10 cellular contexts compared by ENCODE assay signal in the genomic region with DNA sequence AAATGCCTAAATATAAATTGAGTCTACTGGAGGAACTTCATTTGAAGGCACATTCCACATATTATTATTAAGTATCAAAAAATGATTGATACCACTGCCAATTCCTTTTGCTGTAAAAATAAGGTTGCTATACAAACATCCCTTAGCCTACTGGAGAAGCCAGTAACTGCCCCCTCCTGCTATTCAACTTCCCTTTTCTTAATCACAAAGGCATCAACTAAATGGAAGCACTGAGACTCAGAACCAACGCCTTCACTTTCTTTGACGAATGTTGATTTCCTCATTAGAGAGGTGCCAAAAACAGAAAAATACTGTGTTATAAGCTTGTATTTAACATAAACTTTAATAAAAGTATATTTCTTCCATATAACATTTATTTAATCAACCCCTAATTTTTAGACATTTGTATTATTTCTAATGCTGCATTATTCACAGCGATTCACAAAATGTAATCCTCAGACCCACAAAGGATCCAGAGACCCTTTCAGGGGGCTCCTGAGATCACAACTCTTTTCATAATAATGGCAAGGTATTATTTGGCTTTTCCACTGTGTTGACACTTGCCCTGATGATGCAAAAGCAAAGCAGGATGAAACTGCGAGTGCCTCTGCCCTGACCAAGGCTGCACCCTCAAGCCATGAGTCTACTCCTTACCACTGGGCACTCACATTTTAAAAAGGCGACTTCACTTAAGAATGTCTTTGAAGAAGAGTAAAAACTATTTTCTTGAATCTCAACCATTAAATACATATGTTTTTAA. TPM values are rescaled to one million over a fixed set of nuclear protein-coding genes. Genes with fewer than 3 reads are reported as not detected.
DNase-seq lines count a peak whose midpoint lies in the region; ATAC-seq lines count a peak whose summit lies in the region.
"Had no signal": no experiment of that assay in that cellular context is flagged by ENCODE, and none has a peak within 500 bp of the region (broad histone marks: within the 10 kb centered on the region; RNA-seq: fewer than 3 reads in every experiment).

No MANE protein-coding gene starts in this region.

- ATAC-seq in HG02763 (IDR thresholded peaks at IDR 0.05; ENCODE audit: unreplicated experiment) (no peak), HG02610 (IDR thresholded peaks at IDR 0.05; ENCODE audit: unreplicated experiment) (no peak), HG02884 (IDR thresholded peaks at IDR 0.05; ENCODE audit: unreplicated experiment) (no peak)

- no peak overlapping the region for H2AK5ac ChIP-seq in mesenchymal stem cell (ENCODE audit: low read length, severe bottlenecking)

- no peaks in the 10 kb centered on the region for H3K9me3 ChIP-seq in mesenchymal stem cell (ENCODE audit: control insufficient read depth, low read length)
- H3K9me3 ChIP-seq: heart left ventricle had no signal

- peaks cover 72% of the 10 kb centered on the region for H3K4me1 Mint-ChIP-seq in activated T-helper 1 cell treated with anti-CD3 and anti-CD28 coated beads, Interleukin-12 subunit alpha, Interleukin-12 subunit beta, Interleukin-2, Interleukin-4 antibody, amounts not matched to agents 30 ng/mL and 10 ng/mL and 1 ng/mL, durations not matched to agents 14 hours and 24 hours and 36 hours (ENCODE audit: low read depth)

- H3K27ac Mint-ChIP-seq in activated T-helper 1 cell treated with anti-CD3 and anti-CD28 coated beads, Interleukin-12 subunit alpha, Interleukin-12 subunit beta, Interleukin-2, Interleukin-4 antibody, amounts not matched to agents 30 ng/mL and 10 ng/mL and 1 ng/mL, durations not matched to agents 14 hours and 24 hours and 36 hours, result peak overlapping the region; percentile 84

- peak; percentile 35 for DNase-seq in GM03348 (ENCODE audit: low spot score)
- DNase-seq in Jurkat, Clone E6-1 (ENCODE audit: low read depth, low spot score), result peak; percentile 68
- DNase-seq in activated T-helper 1 cell treated with anti-CD3 and anti-CD28 coated beads, Interleukin-12 subunit alpha, Interleukin-12 subunit beta, Interleukin-2, Interleukin-4 antibody, amounts not matched to agents 30 ng/mL and 10 ng/mL and 1 ng/mL, durations not matched to agents 14 hours and 24 hours and 36 hours (ENCODE audit: low spot score), result no peak
- no peak for DNase-seq in mesenchymal stem cell
- no peak for DNase-seq in DMS153 (lab: John Stamatoyannopoulos, UW)
- DNase-seq: heart left ventricle had no signal

- peaks cover 2% of the 10 kb centered on the region for H3K4me1 ChIP-seq in mesenchymal stem cell (ENCODE audit: control insufficient read depth, insufficient read depth, low read depth, low read length)

- H3K36me3 Mint-ChIP-seq in activated T-helper 1 cell treated with anti-CD3 and anti-CD28 coated beads, Interleukin-12 subunit alpha, Interleukin-12 subunit beta, Interleukin-2, Interleukin-4 antibody, amounts not matched to agents 30 ng/mL and 10 ng/mL and 1 ng/mL, durations not matched to agents 14 hours and 24 hours and 36 hours (ENCODE audit: low read depth), result peaks cover 20% of the 10 kb centered on the region

- intact Hi-C loops in activated T-helper 1 cell treated with anti-CD3 and anti-CD28 coated beads, Interleukin-12 subunit alpha, Interleukin-12 subunit beta, Interleukin-2, Interleukin-4 antibody, amounts not matched to agents 30 ng/mL and 10 ng/mL and 1 ng/mL, durations not matched to agents 14 hours and 24 hours and 36 hours (cut with micrococcal nuclease), result loop anchor here (1.0 to 10.0 kb wide), 8 partner anchors 10 to 1387 kb away; partner anchors contain the start of gene DGKH

- whole genome bisulfite sequencing in mesenchymal stem cell, result 91% methylated on average over 2 of the region's 5 CpGs

- H3K9ac ChIP-seq in mesenchymal stem cell (ENCODE audit: low read length), result peak overlapping the region; percentile 11

- no peak overlapping the region for H3K23ac ChIP-seq in mesenchymal stem cell (ENCODE audit: low read length in 2 of 2)

- no peak overlapping the region for H2BK15ac ChIP-seq in mesenchymal stem cell (ENCODE audit: low read depth, poor library complexity, severe bottlenecking)

- H2BK5ac ChIP-seq in mesenchymal stem cell (ENCODE audit: low read depth, low read length, poor library complexity, severe bottlenecking), result no peak overlapping the region

- no peak overlapping the region for H3K14ac ChIP-seq in mesenchymal stem cell (ENCODE audit: low read length in 2 of 2)

- no peaks in the 10 kb centered on the region for H3K9me3 Mint-ChIP-seq in activated T-helper 1 cell treated with anti-CD3 and anti-CD28 coated beads, Interleukin-12 subunit alpha, Interleukin-12 subunit beta, Interleukin-2, Interleukin-4 antibody, amounts not matched to agents 30 ng/mL and 10 ng/mL and 1 ng/mL, durations not matched to agents 14 hours and 24 hours and 36 hours

- no peaks in the 10 kb centered on the region for H3K27me3 Mint-ChIP-seq in activated T-helper 1 cell treated with anti-CD3 and anti-CD28 coated beads, Interleukin-12 subunit alpha, Interleukin-12 subunit beta, Interleukin-2, Interleukin-4 antibody, amounts not matched to agents 30 ng/mL and 10 ng/mL and 1 ng/mL, durations not matched to agents 14 hours and 24 hours and 36 hours (ENCODE audit: insufficient read depth)

- no peak overlapping the region for H2BK12ac ChIP-seq in mesenchymal stem cell (ENCODE audit: low read length in 2 of 2)

- no peak overlapping the region for H2BK120ac ChIP-seq in mesenchymal stem cell (ENCODE audit: low read depth, low read length)

- H4K8ac ChIP-seq in mesenchymal stem cell (ENCODE audit: low read length), result no peak overlapping the region

- H3K27me3 ChIP-seq in mesenchymal stem cell (ENCODE audit: control insufficient read depth in 1 of 2, insufficient read depth in 1 of 2, low read length in 2 of 2), result no peaks in the 10 kb centered on the region
- H3K27me3 ChIP-seq: heart left ventricle had no signal

- peak overlapping the region; percentile 37 for H3K4me3 ChIP-seq in Jurkat, Clone E6-1 (ENCODE audit: low read length)
- H3K4me3 ChIP-seq in mesenchymal stem cell (ENCODE audit: insufficient read depth in 1 of 2, low read depth in 1 of 2, low read length in 2 of 2), result peak overlapping the region in 1 of 2 experiments; percentile 8
- H3K4me3 ChIP-seq: heart left ventricle, skin epidermis had no signal

- no peak overlapping the region for H3K27ac ChIP-seq in mesenchymal stem cell (ENCODE audit: low read length, poor library complexity, severe bottlenecking)

- no peak overlapping the region for H3K4me2 ChIP-seq in mesenchymal stem cell (ENCODE audit: low read length, poor library complexity, severe bottlenecking)

- peak overlapping the region; percentile 76 for H3K4me3 Mint-ChIP-seq in activated T-helper 1 cell treated with anti-CD3 and anti-CD28 coated beads, Interleukin-12 subunit alpha, Interleukin-12 subunit beta, Interleukin-2, Interleukin-4 antibody, amounts not matched to agents 30 ng/mL and 10 ng/mL and 1 ng/mL, durations not matched to agents 14 hours and 24 hours and 36 hours

- no peak overlapping the region for H3K4ac ChIP-seq in mesenchymal stem cell (ENCODE audit: low read depth in 1 of 2, low read length in 2 of 2)

- no peak overlapping the region for H4K91ac ChIP-seq in mesenchymal stem cell (ENCODE audit: low read length)

- no peak overlapping the region for H3K18ac ChIP-seq in mesenchymal stem cell (ENCODE audit: low read depth in 1 of 2, low read length in 2 of 2)

- no peak overlapping the region for H2AFZ ChIP-seq in mesenchymal stem cell (ENCODE audit: low read depth, low read length)

- H3K79me1 ChIP-seq in mesenchymal stem cell (replicated peaks; ENCODE audit: low read length, poor library complexity, severe bottlenecking), result peaks cover 5% of the 10 kb centered on the region

- H3K36me3 ChIP-seq in mesenchymal stem cell (ENCODE audit: control insufficient read depth in 1 of 2, insufficient read depth in 2 of 2, low read depth in 1 of 2, low read length in 2 of 2), result no peaks in the 10 kb centered on the region
- H3K36me3 ChIP-seq: heart left ventricle had no signal

RNA-seq across cellular contexts. Expression of gene ELF1, which starts 11.6 kb away (rescaled TPM):
- 78.5 TPM for polyA plus RNA-seq in Jurkat, Clone E6-1 (2012; ENCODE audit: insufficient read depth, insufficient read length)
- total RNA-seq in activated T-helper 1 cell treated with anti-CD3 and anti-CD28 coated beads, Interleukin-12 subunit alpha, Interleukin-12 subunit beta, Interleukin-2, Interleukin-4 antibody, amounts not matched to agents 30 ng/mL and 10 ng/mL and 1 ng/mL, durations not matched to agents 14 hours and 24 hours and 36 hours, result 75.3 and 76.8 TPM in 2 replicates
- 50.1 TPM for polyA plus RNA-seq in mesenchymal stem cell (2013, experiment 1 of 2)
- 49.3 TPM for polyA plus RNA-seq in mesenchymal stem cell (2013, experiment 2 of 2)

RNA-seq across cellular contexts. Expression of gene WBP4, which starts 53.8 kb away (rescaled TPM):
- polyA plus RNA-seq in Jurkat, Clone E6-1 (2012; ENCODE audit: insufficient read depth, insufficient read length), result 16.8 TPM
- 13.4 and 14.0 TPM in 2 replicates for total RNA-seq in activated T-helper 1 cell treated with anti-CD3 and anti-CD28 coated beads, Interleukin-12 subunit alpha, Interleukin-12 subunit beta, Interleukin-2, Interleukin-4 antibody, amounts not matched to agents 30 ng/mL and 10 ng/mL and 1 ng/mL, durations not matched to agents 14 hours and 24 hours and 36 hours
- polyA plus RNA-seq in mesenchymal stem cell (2013, experiment 1 of 2), result 17.5 TPM
- polyA plus RNA-seq in mesenchymal stem cell (2013, experiment 2 of 2), result 17.7 TPM

Comparison
In these comparisons a context has a peak if more than half of its experiments do, and no peak if none do; other contexts are left out.
1. DNase-seq: peak in GM03348 (single experiment) and Jurkat, Clone E6-1 (single experiment); none in activated T-helper 1 cell treated with anti-CD3 and anti-CD28 coated beads, Interleukin-12 subunit alpha, Interleukin-12 subunit beta, Interleukin-2, Interleukin-4 antibody, amounts not matched to agents 30 ng/mL and 10 ng/mL and 1 ng/mL, durations not matched to agents 14 hours and 24 hours and 36 hours (single experiment), mesenchymal stem cell (single experiment) and DMS153 (single experiment).